8 cellular contexts compared by ENCODE assay signal in the genomic region with DNA sequence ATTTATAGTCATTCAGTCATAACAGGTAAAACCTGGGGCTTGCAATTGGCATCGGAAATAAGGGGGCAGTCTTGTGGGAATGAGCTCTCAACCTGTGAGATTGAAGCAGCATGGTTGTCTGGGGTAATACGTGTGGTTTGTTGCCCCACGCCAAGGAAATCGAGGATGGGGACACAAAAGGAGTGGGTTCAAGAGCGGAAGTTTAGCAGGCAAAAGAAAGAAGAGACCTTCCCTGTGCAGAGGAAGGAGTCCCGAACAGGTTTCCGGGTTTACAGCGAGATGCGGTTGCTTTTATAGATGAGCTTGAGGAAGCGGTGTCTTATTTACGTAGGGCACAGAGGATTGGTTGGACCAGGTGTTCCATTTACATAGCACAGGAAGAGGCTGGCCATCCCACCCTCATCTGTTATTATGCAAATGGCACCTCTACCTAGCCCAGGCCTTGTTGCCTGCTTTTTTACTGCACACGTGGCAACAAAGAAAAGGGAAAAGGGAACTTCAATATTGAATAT. TPM values are rescaled to one million over a fixed set of nuclear protein-coding genes. Genes with fewer than 3 reads are reported as not detected.
DNase-seq lines count a peak whose midpoint lies in the region; ATAC-seq, FAIRE-seq and TF ChIP-seq lines count a peak whose summit lies in the region.

No MANE protein-coding gene starts in this region.

- H3K4me2 ChIP-seq in SK-N-SH = peak overlapping the region; percentile 67

- H3K36me3 ChIP-seq in SK-N-SH (replicated peaks in 1 of 2; ENCODE audit: control insufficient read depth in 1 of 2, insufficient read depth in 2 of 2, low read length in 1 of 2) = peaks cover 0 to under 1% of the 10 kb centered on the region in 2 experiments
- no peaks in the 10 kb centered on the region for H3K36me3 ChIP-seq in small intestine (ENCODE audit: control insufficient read depth in 2 of 2, insufficient read depth in 2 of 2, low read length in 2 of 2)

- H3K27ac ChIP-seq in SK-N-SH (ENCODE audit: low read depth in 2 of 2, low read length in 1 of 2) (peak overlapping the region in 1 of 2 experiments; percentile 87; a peak in 1 of 4 replicates), small intestine (ENCODE audit: low read depth in 1 of 2, low read length in 1 of 2) (peak overlapping the region in 1 of 2 donors; percentile 67)

- intact Hi-C loops in left cardiac atrium (cut with DNase I) = no loop called here

- no peak for FAIRE-seq in small intestine (lab: Jason Lieb, UNC)

- no peak overlapping the region for H3K9ac ChIP-seq in SK-N-SH

- TF ChIP-seq CTCF in SK-N-SH (IDR thresholded peaks at IDR 0.05) = no peak

- H3F3A ChIP-seq in SK-N-SH (replicated peaks; ENCODE audit: insufficient read depth) = peaks cover 28% of the 10 kb centered on the region

- TF ChIP-seq RAD21 in SK-N-SH (IDR thresholded peaks at IDR 0.05; ENCODE audit: low read length) = no peak

- POLR2A ChIA-PET in SK-N-SH (lab: Yijun Ruan, JAX) = interaction anchor here (1.0 kb wide), 1 partner anchor 162 kb away, joined by 3 read pairs; no protein-coding TSS in a partner anchor

- H3K9me2 ChIP-seq in SK-N-SH = no peaks in the 10 kb centered on the region

- no peaks in the 10 kb centered on the region for H3K79me2 ChIP-seq in SK-N-SH (ENCODE audit: insufficient read depth)

- H3K9me3 ChIP-seq in SK-N-SH = peaks cover under 1% of the 10 kb centered on the region; the same call in 1 of the 2 replicates
- no peaks in the 10 kb centered on the region for H3K9me3 ChIP-seq in small intestine (ENCODE audit: control insufficient read depth, low read depth)

- H3K27me3 ChIP-seq in SK-N-SH (ENCODE audit: insufficient read depth) (no peaks in the 10 kb centered on the region), small intestine (ENCODE audit: control insufficient read depth in 2 of 2, insufficient read depth in 2 of 2, low read length in 2 of 2) (no peaks in the 10 kb centered on the region)

- peak overlapping the region in 1 of 2 experiments; percentile 7; a peak in 1 of 4 replicates for H3K4me3 ChIP-seq in SK-N-SH (ENCODE audit: low read depth in 2 of 2, low read length in 1 of 2)
- H3K4me3 ChIP-seq in small intestine (ENCODE audit: low read depth in 1 of 2, low read length in 2 of 2) = no peak overlapping the region

- WGBS in SK-N-SH (ENCODE audit: low lambda C conversion rate) = 62% methylated on average over 12 of the region's 12 CpGs
- 42 to 57% (median 44%) methylated on average over 12 of the region's 12 CpGs for WGBS in small intestine, 3 donors

- H3K4me1 ChIP-seq in SK-N-SH (ENCODE audit: control insufficient read depth in 1 of 2, insufficient read depth in 2 of 2, low read depth in 1 of 2, low read length in 1 of 2) (peaks cover 14% of the 10 kb centered on the region in 2 experiments; a peak in 3 of 4 replicates), small intestine (ENCODE audit: control insufficient read depth in 2 of 2, insufficient read depth in 1 of 2, low read depth in 1 of 2, low read length in 1 of 2) (no peaks in the 10 kb centered on the region)

- CTCF ChIA-PET in SK-N-SH (lab: Yijun Ruan, JAX) = interaction anchor here (0.9 to 4.3 kb wide), 40 partner anchors 8 to 732 kb away, joined by 3 to 64 read pairs (median 7); a partner anchor contains a TSS

- DNase-seq in SK-N-SH (no peak), NCI-H82 treated with DMSO at 0.1 percent for 48 hours (lab: John Stamatoyannopoulos, UW; ENCODE audit: unreplicated experiment) (peak; percentile 18), activated T-cell treated with anti-CD3 and anti-CD28 coated beads for 4 hours (peak; percentile 38), left cardiac atrium (no peak), small intestine (peak; percentile 58)

- no peak for TF ChIP-seq EP300 in SK-N-SH (IDR thresholded peaks at IDR 0.05; ENCODE audit: borderline replicate concordance in 1 of 2, low read depth in 1 of 2, low read length in 1 of 2)

- no peak for ATAC-seq in SK-N-SH treated with all-trans-retinoic acid at 6 μM for 48 hours
- peak; percentile 11 to 23 for ATAC-seq in left cardiac atrium
- no peak for ATAC-seq in GM21786 (IDR thresholded peaks at IDR 0.05; ENCODE audit: unreplicated experiment)
- no peak for ATAC-seq in HG03521 (IDR thresholded peaks at IDR 0.05; ENCODE audit: unreplicated experiment)

- no peak overlapping the region for H2AFZ ChIP-seq in SK-N-SH (ENCODE audit: low read depth)

- H4K20me1 ChIP-seq in SK-N-SH (ENCODE audit: insufficient read depth) = no peaks in the 10 kb centered on the region

TF ChIP-seq in SK-N-SH, 30 proteins besides CTCF, POLR2A, EP300 and RAD21 (continues in another document):
- no peak for TF ChIP-seq MEF2A (IDR thresholded peaks at IDR 0.05; ENCODE audit: borderline replicate concordance, low read depth)
- TF ChIP-seq GABPA (IDR thresholded peaks at IDR 0.05; ENCODE audit: low read depth) = no peak
- TF ChIP-seq, protein P1, sequence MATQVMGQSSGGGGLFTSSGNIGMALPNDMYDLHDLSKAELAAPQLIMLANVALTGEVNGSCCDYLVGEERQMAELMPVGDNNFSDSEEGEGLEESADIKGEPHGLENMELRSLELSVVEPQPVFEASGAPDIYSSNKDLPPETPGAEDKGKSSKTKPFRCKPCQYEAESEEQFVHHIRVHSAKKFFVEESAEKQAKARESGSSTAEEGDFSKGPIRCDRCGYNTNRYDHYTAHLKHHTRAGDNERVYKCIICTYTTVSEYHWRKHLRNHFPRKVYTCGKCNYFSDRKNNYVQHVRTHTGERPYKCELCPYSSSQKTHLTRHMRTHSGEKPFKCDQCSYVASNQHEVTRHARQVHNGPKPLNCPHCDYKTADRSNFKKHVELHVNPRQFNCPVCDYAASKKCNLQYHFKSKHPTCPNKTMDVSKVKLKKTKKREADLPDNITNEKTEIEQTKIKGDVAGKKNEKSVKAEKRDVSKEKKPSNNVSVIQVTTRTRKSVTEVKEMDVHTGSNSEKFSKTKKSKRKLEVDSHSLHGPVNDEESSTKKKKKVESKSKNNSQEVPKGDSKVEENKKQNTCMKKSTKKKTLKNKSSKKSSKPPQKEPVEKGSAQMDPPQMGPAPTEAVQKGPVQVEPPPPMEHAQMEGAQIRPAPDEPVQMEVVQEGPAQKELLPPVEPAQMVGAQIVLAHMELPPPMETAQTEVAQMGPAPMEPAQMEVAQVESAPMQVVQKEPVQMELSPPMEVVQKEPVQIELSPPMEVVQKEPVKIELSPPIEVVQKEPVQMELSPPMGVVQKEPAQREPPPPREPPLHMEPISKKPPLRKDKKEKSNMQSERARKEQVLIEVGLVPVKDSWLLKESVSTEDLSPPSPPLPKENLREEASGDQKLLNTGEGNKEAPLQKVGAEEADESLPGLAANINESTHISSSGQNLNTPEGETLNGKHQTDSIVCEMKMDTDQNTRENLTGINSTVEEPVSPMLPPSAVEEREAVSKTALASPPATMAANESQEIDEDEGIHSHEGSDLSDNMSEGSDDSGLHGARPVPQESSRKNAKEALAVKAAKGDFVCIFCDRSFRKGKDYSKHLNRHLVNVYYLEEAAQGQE (IDR thresholded peaks at IDR 0.05; ENCODE audit: low read depth, low read length) = no peak
- no peak for TF ChIP-seq FOSL2 (IDR thresholded peaks at IDR 0.05; ENCODE audit: borderline replicate concordance, low read depth)

TF ChIP-seq in SK-N-SH treated with all-trans-retinoic acid at 6 μM for 48 hours, 23 proteins besides CTCF, POLR2A, EP300 and RAD21:
- TF ChIP-seq ZNF70 (CRISPR knock-in tag; IDR thresholded peaks at IDR 0.05) (no peak), CSDC2 (CRISPR knock-in tag; IDR thresholded peaks at IDR 0.05) (no peak), TCF4 (CRISPR knock-in tag; IDR thresholded peaks at IDR 0.05; ENCODE audit: borderline replicate concordance) (no peak), ZNF8 (CRISPR knock-in tag; IDR thresholded peaks at IDR 0.05) (no peak), OSR1 (CRISPR knock-in tag; IDR thresholded peaks at IDR 0.05) (no peak), ZFP3 (CRISPR knock-in tag; IDR thresholded peaks at IDR 0.05) (no peak), GLIS3 (CRISPR knock-in tag; IDR thresholded peaks at IDR 0.05) (no peak)
- TF ChIP-seq, protein P2, sequence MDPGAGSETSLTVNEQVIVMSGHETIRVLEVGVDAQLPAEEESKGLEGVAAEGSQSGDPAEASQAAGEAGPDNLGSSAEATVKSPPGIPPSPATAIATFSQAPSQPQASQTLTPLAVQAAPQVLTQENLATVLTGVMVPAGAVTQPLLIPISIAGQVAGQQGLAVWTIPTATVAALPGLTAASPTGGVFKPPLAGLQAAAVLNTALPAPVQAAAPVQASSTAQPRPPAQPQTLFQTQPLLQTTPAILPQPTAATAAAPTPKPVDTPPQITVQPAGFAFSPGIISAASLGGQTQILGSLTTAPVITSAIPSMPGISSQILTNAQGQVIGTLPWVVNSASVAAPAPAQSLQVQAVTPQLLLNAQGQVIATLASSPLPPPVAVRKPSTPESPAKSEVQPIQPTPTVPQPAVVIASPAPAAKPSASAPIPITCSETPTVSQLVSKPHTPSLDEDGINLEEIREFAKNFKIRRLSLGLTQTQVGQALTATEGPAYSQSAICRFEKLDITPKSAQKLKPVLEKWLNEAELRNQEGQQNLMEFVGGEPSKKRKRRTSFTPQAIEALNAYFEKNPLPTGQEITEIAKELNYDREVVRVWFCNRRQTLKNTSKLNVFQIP (CRISPR knock-in tag; IDR thresholded peaks at IDR 0.05; ENCODE audit: borderline replicate concordance, low read depth) = no peak

RNA-seq across cellular contexts. Expression of a gene that starts 37.3 kb away (rescaled TPM):
- 7.9 and 12.2 TPM in 2 replicates for polyA plus RNA-seq in SK-N-SH (2012; rRNA removed)
- 14.6 and 17.7 TPM in 2 replicates for polyA plus RNA-seq in SK-N-SH (2012; cell fraction: cytosol; rRNA removed)
- polyA plus RNA-seq in SK-N-SH (2012; cell fraction: nucleus; rRNA removed) = 2.5 and 5.2 TPM in 2 replicates
- 10 to 100 TPM; 30.7 to 33.1 TPM for total RNA-seq in left cardiac atrium
- 10 to 100 TPM in 1 of 3 donors, 1 to 10 TPM in 2; 6.0 to 25.5 (median 9.2) TPM for polyA plus RNA-seq in small intestine

RNA-seq across cellular contexts. Expression of a gene that starts 41.1 kb away (rescaled TPM):
- 92.4 and 126 TPM in 2 replicates for polyA plus RNA-seq in SK-N-SH (2012; rRNA removed)
- 112 and 115 TPM in 2 replicates for polyA plus RNA-seq in SK-N-SH (2012; cell fraction: cytosol; rRNA removed)
- 30.8 and 42.8 TPM in 2 replicates for polyA plus RNA-seq in SK-N-SH (2012; cell fraction: nucleus; rRNA removed)
- 10 to 100 TPM; 47.3 TPM for total RNA-seq in left cardiac atrium
- 10 to 100 TPM; 42.8 to 69.2 (median 68.4) TPM for polyA plus RNA-seq in small intestine

Comparison
In these comparisons a context has a peak if more than half of its experiments do, and no peak if none do; other contexts are left out.
1. DNase-seq: peak in NCI-H82 treated with DMSO at 0.1 percent for 48 hours (single experiment), activated T-cell treated with anti-CD3 and anti-CD28 coated beads for 4 hours (single experiment) and small intestine (single experiment); none in SK-N-SH (single experiment) and left cardiac atrium (single experiment).
2. ATAC-seq: peak in left cardiac atrium (2 of 2); none in SK-N-SH treated with all-trans-retinoic acid at 6 μM for 48 hours (single experiment), GM21786 (single experiment) and HG03521 (single experiment).